ENCODE assay signal across 8 cellular contexts in genomic region chr9:37408933-37409710, GRCh38. TPM values are rescaled to one million over a fixed set of nuclear protein-coding genes. Genes with fewer than 3 reads are reported as not detected.
DNase-seq lines count a peak whose midpoint lies in the region; ATAC-seq and TF ChIP-seq lines count a peak whose summit lies in the region.

No MANE protein-coding gene starts in this region.

- no CpG with 5 or more reads among the region's 22 CpGs for WGBS in trophoblast cell (ENCODE audit: extremely low coverage, insufficient coverage, insufficient read length)
- WGBS in adrenal gland, 4 donors: 85 to 90% (median 89%) methylated on average over 20 to 22 of the region's 22 CpGs

- no peak overlapping the region for H3K23ac ChIP-seq in trophoblast cell (ENCODE audit: low read length)

- H3K4me3 ChIP-seq in trophoblast cell (ENCODE audit: low read depth, low read length) (no peak overlapping the region), adrenal gland (no peak overlapping the region)

- peak; percentile 90 for ATAC-seq in GM18867 (IDR thresholded peaks at IDR 0.05; ENCODE audit: unreplicated experiment)
- peak; percentile 87 for ATAC-seq in HG02970 (IDR thresholded peaks at IDR 0.05; ENCODE audit: low FRiP score, unreplicated experiment)
- ATAC-seq in activated CD4-positive, alpha-beta T cell treated with anti-CD3 and anti-CD28 coated beads for 36 hours: peak; percentile 82
- ATAC-seq in WTC11: no peak

- H2BK120ac ChIP-seq in trophoblast cell (ENCODE audit: insufficient read depth, low read length, poor library complexity): no peak overlapping the region

- no peak overlapping the region for H2BK5ac ChIP-seq in trophoblast cell (ENCODE audit: low read depth, low read length, poor library complexity)

- H3K36me3 ChIP-seq in trophoblast cell (ENCODE audit: control insufficient read depth in 1 of 2, insufficient read depth in 2 of 2, low read length in 2 of 2) (no peaks in the 10 kb centered on the region), adrenal gland (replicated peaks in 1 of 2) (no peaks in the 10 kb centered on the region)

- H3K9ac ChIP-seq in trophoblast cell (ENCODE audit: low read length): no peak overlapping the region

- CTCF ChIA-PET in activated CD4-positive, alpha-beta T cell treated with anti-CD3 and anti-CD28 coated beads for 36 hours (lab: Charles Lee): no interaction called here
- CTCF ChIA-PET in WTC11 (lab: Charles Lee): interaction anchor here (3.1 kb wide), 1 partner anchor 18 kb away, joined by 19 read pairs; no protein-coding TSS in a partner anchor

- no peaks in the 10 kb centered on the region for H3K79me2 ChIP-seq in trophoblast cell (ENCODE audit: control insufficient read depth, insufficient read depth, low read length, poor library complexity)

- POLR2A ChIA-PET in activated CD4-positive, alpha-beta T cell treated with anti-CD3 and anti-CD28 coated beads for 36 hours (lab: Charles Lee): interaction anchor here (0.6 kb wide), 1 partner anchor 41 kb away, joined by 4 read pairs; no protein-coding TSS in a partner anchor
- POLR2A ChIA-PET in WTC11 (lab: Charles Lee): no interaction called here

- H3K18ac ChIP-seq in trophoblast cell (ENCODE audit: low read length): no peak overlapping the region

- TF ChIP-seq CTCF in type B pancreatic cell (conservative IDR thresholded peaks at IDR 0.05) (no peak), adrenal gland (IDR thresholded peaks at IDR 0.05) (no peak), WTC11 (IDR thresholded peaks at IDR 0.05) (no peak)

- H3K4me1 ChIP-seq in trophoblast cell (ENCODE audit: control insufficient read depth in 1 of 2, insufficient read depth in 2 of 2, low read length in 2 of 2) (peaks cover 5 to 6% of the 10 kb centered on the region in 2 experiments), adrenal gland (replicated peaks in 1 of 2) (peaks cover 18% of the 10 kb centered on the region in 2 donors)

- no peak overlapping the region for H3K4me2 ChIP-seq in trophoblast cell (ENCODE audit: low read length)

- no peaks in the 10 kb centered on the region for H3K27me3 Mint-ChIP-seq in activated CD4-positive, alpha-beta T cell treated with anti-CD3 and anti-CD28 coated beads for 36 hours
- H3K27me3 Mint-ChIP-seq in type B pancreatic cell (no peaks in the 10 kb centered on the region), WTC11 (ENCODE audit: low read depth) (no peaks in the 10 kb centered on the region)

- H3K9me3 ChIP-seq in trophoblast cell (ENCODE audit: insufficient read depth, low read depth, low read length) (no peaks in the 10 kb centered on the region), adrenal gland (replicated peaks in 1 of 3) (no peaks in the 10 kb centered on the region)

- H3K79me1 ChIP-seq in trophoblast cell (ENCODE audit: low read length): no peaks in the 10 kb centered on the region

- no peak overlapping the region for H3K27ac Mint-ChIP-seq in activated CD4-positive, alpha-beta T cell treated with anti-CD3 and anti-CD28 coated beads for 36 hours
- H3K27ac Mint-ChIP-seq in type B pancreatic cell: no peak overlapping the region
- no peak overlapping the region for H3K27ac Mint-ChIP-seq in WTC11

- no peak overlapping the region for H2AFZ ChIP-seq in trophoblast cell (ENCODE audit: insufficient read depth, low read length, poor library complexity)

- DNase-seq in activated CD4-positive, alpha-beta T cell treated with anti-CD3 and anti-CD28 coated beads for 36 hours: peak; percentile 86
- DNase-seq in trophoblast cell (peak; percentile 80 to 83), type B pancreatic cell (ENCODE audit: extremely low spot score, unreplicated experiment) (no peak), ecto neural progenitor cell (ENCODE audit: low spot score) (no peak), adrenal gland (no peak), WTC11 (ENCODE audit: low spot score) (no peak)

- H2BK12ac ChIP-seq in trophoblast cell (ENCODE audit: low read length): no peak overlapping the region

- no peak overlapping the region for H3K4ac ChIP-seq in trophoblast cell (ENCODE audit: low read depth, low read length)

- no peaks in the 10 kb centered on the region for H3K36me3 Mint-ChIP-seq in activated CD4-positive, alpha-beta T cell treated with anti-CD3 and anti-CD28 coated beads for 36 hours (ENCODE audit: low read depth)
- H3K36me3 Mint-ChIP-seq in type B pancreatic cell: no peaks in the 10 kb centered on the region
- H3K36me3 Mint-ChIP-seq in WTC11: no peaks in the 10 kb centered on the region

- no peak overlapping the region for H3K4me3 Mint-ChIP-seq in activated CD4-positive, alpha-beta T cell treated with anti-CD3 and anti-CD28 coated beads for 36 hours
- no peak overlapping the region for H3K4me3 Mint-ChIP-seq in type B pancreatic cell
- H3K4me3 Mint-ChIP-seq in WTC11: no peak overlapping the region

- no peak for TF ChIP-seq POLR2A in adrenal gland (IDR thresholded peaks at IDR 0.05)

- peaks cover 31% of the 10 kb centered on the region for H3K4me1 Mint-ChIP-seq in activated CD4-positive, alpha-beta T cell treated with anti-CD3 and anti-CD28 coated beads for 36 hours
- H3K4me1 Mint-ChIP-seq in type B pancreatic cell (ENCODE audit: unreplicated experiment): peaks cover 4% of the 10 kb centered on the region
- peaks cover 23% of the 10 kb centered on the region for H3K4me1 Mint-ChIP-seq in WTC11

- no peak overlapping the region for H4K8ac ChIP-seq in trophoblast cell (ENCODE audit: low read depth, low read length)

- H3K27me3 ChIP-seq in trophoblast cell (ENCODE audit: insufficient read depth, low read length) (no peaks in the 10 kb centered on the region), adrenal gland (no peaks in the 10 kb centered on the region)

- no peak overlapping the region for H3K14ac ChIP-seq in trophoblast cell (ENCODE audit: low read length)

- no peak overlapping the region for H4K12ac ChIP-seq in trophoblast cell (ENCODE audit: low read depth, low read length)

- H3K27ac ChIP-seq in trophoblast cell (ENCODE audit: low read depth, low read length) (no peak overlapping the region), adrenal gland (no peak overlapping the region)

- H3K9me3 Mint-ChIP-seq in activated CD4-positive, alpha-beta T cell treated with anti-CD3 and anti-CD28 coated beads for 36 hours (ENCODE audit: low read depth): no peaks in the 10 kb centered on the region
- H3K9me3 Mint-ChIP-seq in type B pancreatic cell (no peaks in the 10 kb centered on the region), WTC11 (no peaks in the 10 kb centered on the region)

- no peak overlapping the region for H2AK5ac ChIP-seq in trophoblast cell (ENCODE audit: low read length)

- H4K91ac ChIP-seq in trophoblast cell (ENCODE audit: low read depth, low read length): no peak overlapping the region

- intact Hi-C loops in activated CD4-positive, alpha-beta T cell treated with anti-CD3 and anti-CD28 coated beads for 36 hours (cut with DNase I, micrococcal nuclease): loop anchor here (2.0 to 10.0 kb wide), 2 partner anchors 480 to 534 kb away; no protein-coding TSS in a partner anchor
- intact Hi-C loops in adrenal gland (cut with DNase I): no loop called here

TF ChIP-seq in WTC11, 78 proteins besides CTCF, POLR2A, EP300 and RAD21 (continues in another document):
- TF ChIP-seq HMGA2 (CRISPR knock-in tag; IDR thresholded peaks at IDR 0.05): no peak
- TF ChIP-seq ZNF317 (CRISPR knock-in tag; IDR thresholded peaks at IDR 0.05; ENCODE audit: borderline replicate concordance, low read depth): no peak
- no peak for TF ChIP-seq NR1H2 (CRISPR knock-in tag; IDR thresholded peaks at IDR 0.05)
- no peak for TF ChIP-seq CDX4 (CRISPR knock-in tag; IDR thresholded peaks at IDR 0.05; ENCODE audit: borderline replicate concordance)
- TF ChIP-seq ETV6 (CRISPR knock-in tag; IDR thresholded peaks at IDR 0.05): no peak
- TF ChIP-seq ELF4 (CRISPR knock-in tag; IDR thresholded peaks at IDR 0.05; ENCODE audit: low read depth): no peak
- TF ChIP-seq PREB (CRISPR knock-in tag; IDR thresholded peaks at IDR 0.05; ENCODE audit: borderline replicate concordance): no peak
- TF ChIP-seq E2F4 (CRISPR knock-in tag; IDR thresholded peaks at IDR 0.05; ENCODE audit: borderline replicate concordance, low read depth): no peak

RNA-seq across cellular contexts. Expression of gene GRHPR, which starts 13.4 kb away (rescaled TPM):
- total RNA-seq in activated CD4-positive, alpha-beta T cell treated with anti-CD3 and anti-CD28 coated beads for 36 hours: 10 to 100 TPM; 69.1 to 74.4 TPM
- 70.1 and 73.9 TPM in 2 replicates for polyA plus RNA-seq in trophoblast cell (2013)
- total RNA-seq in type B pancreatic cell (ENCODE audit: low replicate concordance) (81.6 and 109 TPM in 2 replicates), adrenal gland (100 to 1,000 TPM; 140 to 308 (median 230) TPM), WTC11 (2021) (80.7 to 103 TPM (median 102 TPM) in 3 replicates)
- polyA plus RNA-seq in adrenal gland: 100 to 1,000 TPM in 2 of 3 donors, 10 to 100 TPM in 1; 83.3 to 324 (median 133) TPM

RNA-seq across cellular contexts. Expression of gene ZBTB5, which starts 56.1 kb away (rescaled TPM):
- total RNA-seq in activated CD4-positive, alpha-beta T cell treated with anti-CD3 and anti-CD28 coated beads for 36 hours: 1 to 10 TPM; 8.0 to 9.1 TPM
- 11.2 and 11.3 TPM in 2 replicates for polyA plus RNA-seq in trophoblast cell (2013)
- total RNA-seq in type B pancreatic cell (ENCODE audit: low replicate concordance) (22.6 and 25.9 TPM in 2 replicates), adrenal gland (10 to 100 TPM in 6 of 8 donors, 1 to 10 TPM in 2; 6.2 to 13.3 (median 10.6) TPM), WTC11 (2021) (13.2 to 16.7 TPM (median 13.6 TPM) in 3 replicates)
- polyA plus RNA-seq in adrenal gland: 10 to 100 TPM in 1 of 3 donors, 1 to 10 TPM in 2; 2.3 to 11.9 (median 2.7) TPM

Comparison
In these comparisons a context has a peak if more than half of its experiments do, and no peak if none do; other contexts are left out.
1. DNase-seq: peak in activated CD4-positive, alpha-beta T cell treated with anti-CD3 and anti-CD28 coated beads for 36 hours (single experiment) and trophoblast cell (2 of 2); none in type B pancreatic cell (single experiment), ecto neural progenitor cell (single experiment), adrenal gland (0 of 7) and WTC11 (single experiment).
2. intact Hi-C loops: an anchor here in activated CD4-positive, alpha-beta T cell treated with anti-CD3 and anti-CD28 coated beads for 36 hours (2.0 to 10.0 kb wide); none called in adrenal gland.